7 cellular contexts compared by ENCODE assay signal in the genomic region with DNA sequence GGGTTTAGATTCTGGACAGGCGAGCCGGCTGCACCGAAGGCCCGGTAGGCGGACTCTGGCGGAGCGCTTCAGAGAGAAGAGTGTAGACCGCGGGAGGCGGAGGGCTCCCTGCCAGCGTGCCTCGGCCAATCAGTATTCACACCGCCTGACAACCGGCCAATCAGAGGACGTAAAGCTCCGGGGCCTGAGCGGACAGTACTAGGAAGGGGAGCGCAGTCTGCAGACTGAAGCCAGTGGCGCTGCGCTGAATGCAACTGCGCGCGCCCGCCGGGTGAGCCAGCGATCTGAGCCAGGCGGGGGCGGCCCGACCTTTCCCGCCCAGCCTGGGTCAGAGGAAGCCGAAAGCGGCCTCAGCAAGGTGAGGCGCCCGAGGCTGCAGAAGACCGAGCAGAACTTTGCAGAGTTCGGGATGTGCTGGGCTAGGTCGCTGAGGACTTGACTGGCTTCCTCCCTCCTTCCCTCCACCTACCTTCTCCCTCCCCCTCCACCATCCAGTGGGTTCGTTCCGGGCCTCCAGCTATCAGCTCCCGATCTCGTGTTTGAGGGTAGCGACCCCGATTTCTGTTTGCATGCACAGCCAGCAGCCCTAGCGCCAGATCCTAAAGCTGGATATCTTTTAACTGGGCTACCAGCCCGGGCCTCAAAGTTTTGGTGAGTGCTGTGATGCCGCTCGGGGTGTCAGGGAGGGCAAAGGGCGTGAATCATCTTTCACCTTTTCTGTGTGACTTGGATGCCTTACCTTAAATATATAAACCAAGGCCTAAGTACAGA. TPM values are rescaled to one million over a fixed set of nuclear protein-coding genes. Genes with fewer than 3 reads are reported as not detected.
DNase-seq lines count a peak whose midpoint lies in the region; ATAC-seq and TF ChIP-seq lines count a peak whose summit lies in the region.

A gene (plus strand): TSS at position 233 of the 771 bp plus-strand sequence. CDS start 1,257 bp downstream, outside the sequence.

- peaks cover 0 to 54% of the 10 kb centered on the region in 2 donors for H3K27me3 ChIP-seq in Peyer's patch

- peak within 1 kb of the TSS in 2 of 4 donors; percentile 43 to 45 for H3K4me3 ChIP-seq in Peyer's patch

- TF ChIP-seq CTCF in Peyer's patch (IDR thresholded peaks at IDR 0.05): peak in 1 of 6 experiments; percentile 1

- H3K4me1 ChIP-seq in Peyer's patch: peaks cover 0 to 56% (median 7%) of the 10 kb centered on the region in 4 donors

- no peaks in the 10 kb centered on the region for H3K9me3 ChIP-seq in Peyer's patch

- ATAC-seq in GM18511 (IDR thresholded peaks at IDR 0.05; ENCODE audit: unreplicated experiment) (peak; percentile 75), HG03354 (IDR thresholded peaks at IDR 0.05; ENCODE audit: poor library complexity, severe bottlenecking, unreplicated experiment) (peak; percentile 50), HG02588 (IDR thresholded peaks at IDR 0.05; ENCODE audit: unreplicated experiment) (no peak)

- TF ChIP-seq POLR2A in Peyer's patch (IDR thresholded peaks at IDR 0.05): no peak

- DNase-seq in Peyer's patch (peak; percentile 17 to 85 (median 84)), dermis microvascular lymphatic vessel endothelial cell (ENCODE audit: low read depth in 2 of 2) (peak; percentile 79 to 84), kidney tubule cell (ENCODE audit: low spot score) (peak; percentile 89)
- peak; percentile 63 for DNase-seq in stimulated activated CD8-positive, alpha-beta memory T cell treated with anti-CD3 and anti-CD28 coated beads, Interleukin-4, amount 100 ng/mL, for 48 hours

- no peak within 1 kb of the TSS for H3K27ac ChIP-seq in Peyer's patch

- H3K36me3 ChIP-seq in Peyer's patch: no peaks in the 10 kb centered on the region

RNA-seq across cellular contexts. Expression of the gene that starts here (rescaled TPM):
- total RNA-seq in Peyer's patch: not detected
- total RNA-seq in dermis microvascular lymphatic vessel endothelial cell: not detected in 2 replicates

Comparison
In these comparisons a context has a peak if more than half of its experiments do, and no peak if none do; other contexts are left out.
1. Peak in DNase-seq in Peyer's patch; RNA of the gene not detected or under 1 TPM.
2. Peak in DNase-seq in dermis microvascular lymphatic vessel endothelial cell; RNA of the gene not detected or under 1 TPM.